8 cellular contexts compared by ENCODE assay signal in genomic region chr1:150971583-150972416, GRCh38. TPM values are rescaled to one million over a fixed set of nuclear protein-coding genes. Genes with fewer than 3 reads are reported as not detected.
DNase-seq lines count a peak whose midpoint lies in the region; ATAC-seq and TF ChIP-seq lines count a peak whose summit lies in the region.

No MANE protein-coding gene starts in this region.

- H3K36me3 ChIP-seq in OCI-LY3 (replicated peaks; ENCODE audit: low read depth, low read length): peaks cover 23% of the 10 kb centered on the region
- no peaks in the 10 kb centered on the region for H3K36me3 ChIP-seq in endocrine pancreas (ENCODE audit: control insufficient read depth, insufficient read depth, low read length)

- H3K27me3 Mint-ChIP-seq in neural crest cell (ENCODE audit: low read depth): no peaks in the 10 kb centered on the region

- TF ChIP-seq CTCF in OCI-LY3 (IDR thresholded peaks at IDR 0.05; ENCODE audit: low read depth, low read length) (no peak), neural crest cell (conservative IDR thresholded peaks at IDR 0.05) (no peak)

- H4K20me1 ChIP-seq in OCI-LY3 (ENCODE audit: insufficient read depth, low read length): peaks cover 43% of the 10 kb centered on the region

- H3K9me3 ChIP-seq in OCI-LY3 (ENCODE audit: insufficient read depth, low read length) (no peaks in the 10 kb centered on the region), endocrine pancreas (ENCODE audit: control insufficient read depth, low read length) (no peaks in the 10 kb centered on the region)

- H3K4me2 ChIP-seq in OCI-LY3 (ENCODE audit: low read length): peak overlapping the region; percentile 97

- no peaks in the 10 kb centered on the region for H3K27me3 ChIP-seq in OCI-LY3 (ENCODE audit: low read depth, low read length)
- H3K27me3 ChIP-seq in endocrine pancreas (ENCODE audit: control insufficient read depth, insufficient read depth, low read length): no peaks in the 10 kb centered on the region

- H3K4me1 ChIP-seq in OCI-LY3 (ENCODE audit: low read length) (peaks cover 33% of the 10 kb centered on the region), endocrine pancreas (ENCODE audit: control insufficient read depth, insufficient read depth, low read length) (peaks cover 7% of the 10 kb centered on the region)

- no peaks in the 10 kb centered on the region for H3K9me3 Mint-ChIP-seq in neural crest cell

- H3K27ac ChIP-seq in OCI-LY3 (ENCODE audit: low read length): no peak overlapping the region

- H3K4me1 Mint-ChIP-seq in neural crest cell: peaks cover 61% of the 10 kb centered on the region

- ATAC-seq in HG03565 (IDR thresholded peaks at IDR 0.05; ENCODE audit: unreplicated experiment): no peak

- peaks cover 82% of the 10 kb centered on the region for H3K79me2 ChIP-seq in OCI-LY3 (ENCODE audit: low read length)

- H3K36me3 Mint-ChIP-seq in neural crest cell (ENCODE audit: low read depth): peaks cover 17% of the 10 kb centered on the region

- DNase-seq in D341Med (ENCODE audit: low spot score) (peak; percentile 37), neural crest cell (ENCODE audit: low read depth, low spot score) (no peak), NCI-H187 (lab: John Stamatoyannopoulos, UW) (no peak), NCI-H2227 (lab: John Stamatoyannopoulos, UW; ENCODE audit: unreplicated experiment) (no peak), NCI-H1930 (lab: John Stamatoyannopoulos, UW) (no peak)

- no peak overlapping the region for H2AFZ ChIP-seq in OCI-LY3 (ENCODE audit: low read depth, low read length)

- no peak overlapping the region for H3K4me3 ChIP-seq in OCI-LY3 (ENCODE audit: low read length)
- H3K4me3 ChIP-seq in endocrine pancreas (ENCODE audit: control insufficient read depth, insufficient read depth, low read length): no peak overlapping the region

- peak overlapping the region; percentile 89 for H3K27ac Mint-ChIP-seq in neural crest cell (ENCODE audit: unreplicated experiment)

- H3K9ac ChIP-seq in OCI-LY3 (ENCODE audit: low read length): no peak overlapping the region
- peak overlapping the region; percentile 16 for H3K9ac ChIP-seq in endocrine pancreas (ENCODE audit: control insufficient read depth, insufficient read depth, low read length)

- peak overlapping the region; percentile 92 for H3K4me3 Mint-ChIP-seq in neural crest cell

RNA-seq across cellular contexts. Expression of gene CERS2, which starts 2.8 kb away (rescaled TPM):
- total RNA-seq in neural crest cell: 149 and 156 TPM in 2 replicates

RNA-seq across cellular contexts. Expression of gene ANXA9, which starts 10.3 kb away (rescaled TPM):
- not detected in 2 replicates for total RNA-seq in neural crest cell

RNA-seq across cellular contexts. Expression of gene MINDY1, which starts 34.9 kb away (rescaled TPM):
- 19.2 and 19.6 TPM in 2 replicates for total RNA-seq in neural crest cell

RNA-seq across cellular contexts. Expression of gene PRUNE1, which starts 36.4 kb away (rescaled TPM):
- total RNA-seq in neural crest cell: 16.6 and 22.5 TPM in 2 replicates

RNA-seq across cellular contexts. Expression of gene SETDB1, which starts 45.6 kb away (rescaled TPM):
- 77.9 and 81.6 TPM in 2 replicates for total RNA-seq in neural crest cell
